ENCODE assay signal across 1 cellular context in the genomic region with DNA sequence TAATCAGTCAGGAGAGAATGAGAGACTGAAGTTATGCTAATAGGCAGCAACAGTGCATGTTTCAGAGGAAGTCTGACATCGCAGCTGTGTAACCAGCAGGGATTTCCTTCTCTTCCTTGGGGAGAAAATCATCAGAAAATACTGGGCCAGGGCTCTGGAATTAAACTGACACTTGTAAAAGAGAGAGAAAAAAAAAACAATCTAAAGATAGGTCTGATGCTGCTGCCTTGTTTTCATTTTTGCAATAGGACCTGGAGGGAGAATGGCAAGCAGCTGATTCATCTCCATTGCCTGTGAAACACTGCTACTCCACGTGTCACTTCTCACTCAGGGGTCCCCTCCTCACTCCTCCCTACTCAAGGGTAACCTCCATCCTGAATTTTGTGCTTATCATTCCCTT.
TF ChIP-seq lines count a peak whose summit lies in the region.

No MANE protein-coding gene starts in this region.

TF ChIP-seq in SK-N-SH treated with all-trans-retinoic acid at 6 μM for 48 hours, 23 proteins besides CTCF, POLR2A, EP300 and RAD21 (continued from another document):
- TF ChIP-seq, protein P1, sequence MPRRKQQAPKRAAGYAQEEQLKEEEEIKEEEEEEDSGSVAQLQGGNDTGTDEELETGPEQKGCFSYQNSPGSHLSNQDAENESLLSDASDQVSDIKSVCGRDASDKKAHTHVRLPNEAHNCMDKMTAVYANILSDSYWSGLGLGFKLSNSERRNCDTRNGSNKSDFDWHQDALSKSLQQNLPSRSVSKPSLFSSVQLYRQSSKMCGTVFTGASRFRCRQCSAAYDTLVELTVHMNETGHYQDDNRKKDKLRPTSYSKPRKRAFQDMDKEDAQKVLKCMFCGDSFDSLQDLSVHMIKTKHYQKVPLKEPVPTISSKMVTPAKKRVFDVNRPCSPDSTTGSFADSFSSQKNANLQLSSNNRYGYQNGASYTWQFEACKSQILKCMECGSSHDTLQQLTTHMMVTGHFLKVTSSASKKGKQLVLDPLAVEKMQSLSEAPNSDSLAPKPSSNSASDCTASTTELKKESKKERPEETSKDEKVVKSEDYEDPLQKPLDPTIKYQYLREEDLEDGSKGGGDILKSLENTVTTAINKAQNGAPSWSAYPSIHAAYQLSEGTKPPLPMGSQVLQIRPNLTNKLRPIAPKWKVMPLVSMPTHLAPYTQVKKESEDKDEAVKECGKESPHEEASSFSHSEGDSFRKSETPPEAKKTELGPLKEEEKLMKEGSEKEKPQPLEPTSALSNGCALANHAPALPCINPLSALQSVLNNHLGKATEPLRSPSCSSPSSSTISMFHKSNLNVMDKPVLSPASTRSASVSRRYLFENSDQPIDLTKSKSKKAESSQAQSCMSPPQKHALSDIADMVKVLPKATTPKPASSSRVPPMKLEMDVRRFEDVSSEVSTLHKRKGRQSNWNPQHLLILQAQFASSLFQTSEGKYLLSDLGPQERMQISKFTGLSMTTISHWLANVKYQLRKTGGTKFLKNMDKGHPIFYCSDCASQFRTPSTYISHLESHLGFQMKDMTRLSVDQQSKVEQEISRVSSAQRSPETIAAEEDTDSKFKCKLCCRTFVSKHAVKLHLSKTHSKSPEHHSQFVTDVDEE (CRISPR knock-in tag; IDR thresholded peaks at IDR 0.05), result no peak
- TF ChIP-seq ISL1 (CRISPR knock-in tag; IDR thresholded peaks at IDR 0.05) (no peak), ARNTL (CRISPR knock-in tag; IDR thresholded peaks at IDR 0.05; ENCODE audit: borderline replicate concordance, low read depth) (no peak), TOX (CRISPR knock-in tag; IDR thresholded peaks at IDR 0.05; ENCODE audit: borderline replicate concordance) (no peak), OSR1 (CRISPR knock-in tag; IDR thresholded peaks at IDR 0.05) (no peak), ZNF8 (CRISPR knock-in tag; IDR thresholded peaks at IDR 0.05) (no peak), CSRNP3 (CRISPR knock-in tag; IDR thresholded peaks at IDR 0.05) (no peak), SNAI2 (CRISPR knock-in tag; IDR thresholded peaks at IDR 0.05) (no peak), CSDC2 (CRISPR knock-in tag; IDR thresholded peaks at IDR 0.05) (no peak), BACH2 (CRISPR knock-in tag; IDR thresholded peaks at IDR 0.05; ENCODE audit: borderline replicate concordance) (no peak)
- TF ChIP-seq, protein P2, sequence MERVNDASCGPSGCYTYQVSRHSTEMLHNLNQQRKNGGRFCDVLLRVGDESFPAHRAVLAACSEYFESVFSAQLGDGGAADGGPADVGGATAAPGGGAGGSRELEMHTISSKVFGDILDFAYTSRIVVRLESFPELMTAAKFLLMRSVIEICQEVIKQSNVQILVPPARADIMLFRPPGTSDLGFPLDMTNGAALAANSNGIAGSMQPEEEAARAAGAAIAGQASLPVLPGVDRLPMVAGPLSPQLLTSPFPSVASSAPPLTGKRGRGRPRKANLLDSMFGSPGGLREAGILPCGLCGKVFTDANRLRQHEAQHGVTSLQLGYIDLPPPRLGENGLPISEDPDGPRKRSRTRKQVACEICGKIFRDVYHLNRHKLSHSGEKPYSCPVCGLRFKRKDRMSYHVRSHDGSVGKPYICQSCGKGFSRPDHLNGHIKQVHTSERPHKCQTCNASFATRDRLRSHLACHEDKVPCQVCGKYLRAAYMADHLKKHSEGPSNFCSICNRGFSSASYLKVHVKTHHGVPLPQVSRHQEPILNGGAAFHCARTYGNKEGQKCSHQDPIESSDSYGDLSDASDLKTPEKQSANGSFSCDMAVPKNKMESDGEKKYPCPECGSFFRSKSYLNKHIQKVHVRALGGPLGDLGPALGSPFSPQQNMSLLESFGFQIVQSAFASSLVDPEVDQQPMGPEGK (CRISPR knock-in tag; IDR thresholded peaks at IDR 0.05; ENCODE audit: borderline replicate concordance), result no peak
- TF ChIP-seq, protein P3, sequence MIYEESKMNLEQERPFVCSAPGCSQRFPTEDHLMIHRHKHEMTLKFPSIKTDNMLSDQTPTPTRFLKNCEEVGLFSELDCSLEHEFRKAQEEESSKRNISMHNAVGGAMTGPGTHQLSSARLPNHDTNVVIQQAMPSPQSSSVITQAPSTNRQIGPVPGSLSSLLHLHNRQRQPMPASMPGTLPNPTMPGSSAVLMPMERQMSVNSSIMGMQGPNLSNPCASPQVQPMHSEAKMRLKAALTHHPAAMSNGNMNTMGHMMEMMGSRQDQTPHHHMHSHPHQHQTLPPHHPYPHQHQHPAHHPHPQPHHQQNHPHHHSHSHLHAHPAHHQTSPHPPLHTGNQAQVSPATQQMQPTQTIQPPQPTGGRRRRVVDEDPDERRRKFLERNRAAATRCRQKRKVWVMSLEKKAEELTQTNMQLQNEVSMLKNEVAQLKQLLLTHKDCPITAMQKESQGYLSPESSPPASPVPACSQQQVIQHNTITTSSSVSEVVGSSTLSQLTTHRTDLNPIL (CRISPR knock-in tag; IDR thresholded peaks at IDR 0.05; ENCODE audit: low read depth), result no peak
